ENCODE assay signal across 20 cellular contexts in genomic region chr3:16063603-16064002, GRCh38.
A peak's percentile ranks its signal among the peaks of the same experiment; 100 is the strongest.
DNase-seq lines count a peak whose midpoint lies in the region; ATAC-seq and TF ChIP-seq lines count a peak whose summit lies in the region.
"Had no signal": no experiment of that assay in that cellular context is flagged by ENCODE, and none has a peak within 500 bp of the region (broad histone marks: within the 10 kb centered on the region; RNA-seq: fewer than 3 reads in every experiment).

No MANE protein-coding gene starts in this region.

- H2AK9ac ChIP-seq in IMR-90 (replicated peaks; ENCODE audit: low read depth, low read length, poor library complexity) = peak overlapping the region; percentile 57

- DNase-seq in IMR-90 = no peak
- DNase-seq in cerebellar cortex (ENCODE audit: low spot score) = peak; percentile 16
- peak in 45 of 51 donors; percentile 18 to 93 (median 70) for DNase-seq in hypothalamus (lab: John Stamatoyannopoulos, UW)
- DNase-seq in stomach = no peak
- DNase-seq in thyroid gland = no peak
- DNase-seq in COR-L47 (lab: John Stamatoyannopoulos, UW) = no peak
- DNase-seq in chondrocyte (ENCODE audit: low spot score) = no peak
- DNase-seq: activated CD4-positive, alpha-beta memory T cell treated with anti-CD3 and anti-CD28 coated beads for 36 hours; activated naive CD4-positive, alpha-beta T cell treated with anti-CD3 and anti-CD28 coated beads for 36 hours; activated T-cell treated with anti-CD3 and anti-CD28 coated beads, Interleukin-2, amount 50 U/mL, for 1 hour; CD8-positive, alpha-beta T cell; islet precursor cell; NCI-H187; NCI-H345 had no signal

- no peak overlapping the region; the same call in 1 of the 2 replicates for H3K56ac ChIP-seq in IMR-90 (ENCODE audit: extremely low read depth, insufficient read depth, low read length)

- no peak overlapping the region for H3K4me3 Mint-ChIP-seq in chondrocyte (ENCODE audit: unreplicated experiment)
- H3K4me3 Mint-ChIP-seq: activated CD4-positive, alpha-beta memory T cell treated with anti-CD3 and anti-CD28 coated beads for 36 hours; activated naive CD4-positive, alpha-beta T cell treated with anti-CD3 and anti-CD28 coated beads for 36 hours; CD8-positive, alpha-beta T cell; dendritic cell treated with granulocyte-macrophage colony-stimulating factor and Interleukin-4, amounts not matched to agents 40 ng/mL and 50 ng/mL, for 4 days; memory B cell; nephron; type B pancreatic cell had no signal

- no peaks in the 10 kb centered on the region for H3K36me3 Mint-ChIP-seq in chondrocyte (ENCODE audit: low read depth)
- H3K36me3 Mint-ChIP-seq: activated CD4-positive, alpha-beta memory T cell treated with anti-CD3 and anti-CD28 coated beads for 36 hours; CD8-positive, alpha-beta T cell; memory B cell; type B pancreatic cell had no signal

- TF ChIP-seq CTCF in IMR-90 (conservative IDR thresholded peaks at IDR 0.05; ENCODE audit: low read depth, low read length) = no peak
- TF ChIP-seq CTCF in stomach (IDR thresholded peaks at IDR 0.05) = no peak
- no peak for TF ChIP-seq CTCF in thyroid gland (IDR thresholded peaks at IDR 0.05)
- TF ChIP-seq CTCF in chondrocyte (IDR thresholded peaks at IDR 0.05) = no peak

- H4K20me1 ChIP-seq in IMR-90 (ENCODE audit: insufficient read depth, low read length) = no peaks in the 10 kb centered on the region

- H3K4me1 ChIP-seq in IMR-90 (ENCODE audit: control insufficient read depth, insufficient read depth, low read length) (peaks cover 41% of the 10 kb centered on the region), stomach (peaks cover 0 to 22% (median 9%) of the 10 kb centered on the region in 4 donors), thyroid gland (peaks cover under 1 to 27% of the 10 kb centered on the region in 2 donors)

- H2BK20ac ChIP-seq in IMR-90 (ENCODE audit: low read depth, low read length) = peak overlapping the region; percentile 93

- POLR2A ChIA-PET in IMR-90 (lab: Charles Lee; ENCODE audit: unreplicated experiment) = no interaction called here

- ATAC-seq in IMR-90 (ENCODE audit: low read depth) (no peak), HG02642 (IDR thresholded peaks at IDR 0.05; ENCODE audit: poor library complexity, unreplicated experiment) (no peak)
- ATAC-seq: CD8-positive, alpha-beta T cell; HepG2 had no signal

- H3K9me3 Mint-ChIP-seq in chondrocyte (ENCODE audit: low read depth) = no peaks in the 10 kb centered on the region
- H3K9me3 Mint-ChIP-seq: activated CD4-positive, alpha-beta memory T cell treated with anti-CD3 and anti-CD28 coated beads for 36 hours; activated naive CD4-positive, alpha-beta T cell treated with anti-CD3 and anti-CD28 coated beads for 36 hours; CD8-positive, alpha-beta T cell; dendritic cell treated with granulocyte-macrophage colony-stimulating factor and Interleukin-4, amounts not matched to agents 40 ng/mL and 50 ng/mL, for 4 days; memory B cell; nephron; type B pancreatic cell had no signal

- H3K27me3 Mint-ChIP-seq in chondrocyte (ENCODE audit: low read depth) = no peaks in the 10 kb centered on the region
- H3K27me3 Mint-ChIP-seq: dendritic cell treated with granulocyte-macrophage colony-stimulating factor and Interleukin-4, amounts not matched to agents 40 ng/mL and 50 ng/mL, for 4 days had no signal

- no peak overlapping the region for H3K4me2 ChIP-seq in IMR-90 (ENCODE audit: low read depth, low read length)

- no peak overlapping the region for H3K9ac ChIP-seq in IMR-90 (ENCODE audit: low read depth, low read length)

- H3K79me1 ChIP-seq in IMR-90 (ENCODE audit: low read depth in 1 of 2, low read length in 2 of 2) = peaks cover 5 to 36% of the 10 kb centered on the region in 2 experiments; a peak in 3 of 4 replicates

- intact Hi-C loops in IMR-90 (cut with micrococcal nuclease) (no loop called here), stomach (cut with DNase I; ENCODE audit: low total_unique reads) (no loop called here), thyroid gland (cut with DNase I) (no loop called here)

- no peak overlapping the region for H2AFZ ChIP-seq in IMR-90 (replicated peaks; ENCODE audit: low read length, poor library complexity)

- dilution Hi-C loops in IMR-90 (cut with HindIII; ENCODE audit: low sequenced_read_pairs, unreplicated experiment) = no loop called here

- H2BK5ac ChIP-seq in IMR-90 (ENCODE audit: low read depth, low read length, poor library complexity, severe bottlenecking) = peak overlapping the region; percentile 76

- in situ Hi-C loops in IMR-90 (cut with MboI; ENCODE audit: low sequenced_read_pairs) = loop anchor here (5.0 to 25.0 kb wide), 2 partner anchors 109 to 426 kb away; partner anchors contain the start of gene GALNT15

- peak overlapping the region; percentile 73 for H3K27ac ChIP-seq in IMR-90 (ENCODE audit: insufficient read depth, low read length)
- H3K27ac ChIP-seq in stomach = peak overlapping the region in 4 of 5 donors; percentile 41 to 60 (median 53)
- H3K27ac ChIP-seq in thyroid gland = peak overlapping the region in 1 of 3 donors; percentile 59

- TF ChIP-seq POLR2A in IMR-90 (IDR thresholded peaks at IDR 0.05; ENCODE audit: low read depth, low read length) = no peak
- no peak for TF ChIP-seq POLR2A in stomach (IDR thresholded peaks at IDR 0.05)
- TF ChIP-seq POLR2A in thyroid gland (IDR thresholded peaks at IDR 0.05) = no peak

- no TSS peak for BruUV-seq in IMR-90 (replicated peaks; lab: Mats Ljungman, UMichigan)

- peak overlapping the region; percentile 47 to 71; a peak in 3 of 4 replicates for H4K8ac ChIP-seq in IMR-90 (ENCODE audit: low read depth in 2 of 2, low read length in 2 of 2)

- peak overlapping the region; percentile 86 for H2BK15ac ChIP-seq in IMR-90 (ENCODE audit: low read depth, low read length)

- peak overlapping the region; percentile 83 for H3K14ac ChIP-seq in IMR-90 (replicated peaks; ENCODE audit: low read depth, low read length)

- H3K9me1 ChIP-seq in IMR-90 (ENCODE audit: insufficient read depth, low read length) = peaks cover 37% of the 10 kb centered on the region

- no CpG with 5 or more reads among the region's 2 CpGs for WGBS in IMR-90 (ENCODE audit: extremely low coverage in 2 of 2, insufficient read length in 1 of 2), 2 experiments
- 79 to 87% (median 81%) methylated on average over 2 of the region's 2 CpGs for WGBS in stomach, 5 donors
- 81 to 82% methylated on average over 2 of the region's 2 CpGs for WGBS in thyroid gland, 2 donors

- no peak overlapping the region for H3K27ac Mint-ChIP-seq in chondrocyte (ENCODE audit: unreplicated experiment)
- H3K27ac Mint-ChIP-seq: activated CD4-positive, alpha-beta memory T cell treated with anti-CD3 and anti-CD28 coated beads for 36 hours; activated naive CD4-positive, alpha-beta T cell treated with anti-CD3 and anti-CD28 coated beads for 36 hours; CD8-positive, alpha-beta T cell; dendritic cell treated with granulocyte-macrophage colony-stimulating factor and Interleukin-4, amounts not matched to agents 40 ng/mL and 50 ng/mL, for 4 days; memory B cell; type B pancreatic cell had no signal

- no peak for TF ChIP-seq RAD21 in IMR-90 (IDR thresholded peaks at IDR 0.05; ENCODE audit: low read length)

- peak overlapping the region; percentile 98 for H3K4ac ChIP-seq in IMR-90 (ENCODE audit: low read depth, low read length)

- H4K91ac ChIP-seq in IMR-90 (ENCODE audit: insufficient read depth, low read depth, low read length) = peak overlapping the region; percentile 96

- peaks cover 67% of the 10 kb centered on the region for H3K4me1 Mint-ChIP-seq in chondrocyte (ENCODE audit: low read depth)
- H3K4me1 Mint-ChIP-seq: memory B cell had no signal

- peak overlapping the region; percentile 36 for H3K23ac ChIP-seq in IMR-90 (ENCODE audit: low read depth, low read length)

- TF ChIP-seq EP300 in stomach (IDR thresholded peaks at IDR 0.05) = no peak

- peak overlapping the region; percentile 58 for H4K5ac ChIP-seq in IMR-90 (ENCODE audit: low read depth, low read length)

- H2AK5ac ChIP-seq in IMR-90 (ENCODE audit: low read depth, low read length) = peak overlapping the region; percentile 98

- CTCF ChIA-PET in IMR-90 (lab: Yijun Ruan, JAX) = no interaction called here

- peak overlapping the region; percentile 95 for H2BK120ac ChIP-seq in IMR-90 (ENCODE audit: low read depth, low read length)

- H3K4me3 ChIP-seq in IMR-90 (ENCODE audit: insufficient read depth, low read depth, low read length) (no peak overlapping the region), stomach (no peak overlapping the region), thyroid gland (replicated peaks in 1 of 3) (no peak overlapping the region)

- H3K9me3 ChIP-seq in IMR-90 (ENCODE audit: control insufficient read depth, insufficient read depth, low read length) (no peaks in the 10 kb centered on the region), stomach (no peaks in the 10 kb centered on the region), thyroid gland (no peaks in the 10 kb centered on the region)

- H3K36me3 ChIP-seq in IMR-90 (ENCODE audit: control insufficient read depth, insufficient read depth, low read length) (no peaks in the 10 kb centered on the region), stomach (no peaks in the 10 kb centered on the region), thyroid gland (no peaks in the 10 kb centered on the region)

- peak overlapping the region; percentile 93 for H3K18ac ChIP-seq in IMR-90 (ENCODE audit: low read depth, low read length)

- H3K27me3 ChIP-seq in IMR-90 (ENCODE audit: control insufficient read depth, insufficient read depth, low read length) = no peaks in the 10 kb centered on the region
- no peaks in the 10 kb centered on the region for H3K27me3 ChIP-seq in stomach
- no peaks in the 10 kb centered on the region for H3K27me3 ChIP-seq in thyroid gland

TF ChIP-seq in IMR-90, 13 proteins besides CTCF, POLR2A, EP300 and RAD21 (continues in another document):
- TF ChIP-seq FOS (IDR thresholded peaks at IDR 0.05; ENCODE audit: low read depth, low read length) (no peak), RFX5 (IDR thresholded peaks at IDR 0.05; ENCODE audit: low read depth, low read length) (no peak), NFE2L2 (IDR thresholded peaks at IDR 0.05; ENCODE audit: low read depth, low read length) (no peak), MAFK (IDR thresholded peaks at IDR 0.05; ENCODE audit: low read depth, low read length) (no peak), CHD1 (IDR thresholded peaks at IDR 0.05; ENCODE audit: low read depth, low read length) (no peak), SMC3 (IDR thresholded peaks at IDR 0.05; ENCODE audit: low read depth, low read length) (no peak), BHLHE40 (IDR thresholded peaks at IDR 0.05; ENCODE audit: low read depth, low read length) (no peak), MAZ (IDR thresholded peaks at IDR 0.05; ENCODE audit: borderline replicate concordance, low read depth, low read length) (no peak), CEBPB (IDR thresholded peaks at IDR 0.05; ENCODE audit: low read depth, low read length) (no peak)
- TF ChIP-seq, protein P1, sequence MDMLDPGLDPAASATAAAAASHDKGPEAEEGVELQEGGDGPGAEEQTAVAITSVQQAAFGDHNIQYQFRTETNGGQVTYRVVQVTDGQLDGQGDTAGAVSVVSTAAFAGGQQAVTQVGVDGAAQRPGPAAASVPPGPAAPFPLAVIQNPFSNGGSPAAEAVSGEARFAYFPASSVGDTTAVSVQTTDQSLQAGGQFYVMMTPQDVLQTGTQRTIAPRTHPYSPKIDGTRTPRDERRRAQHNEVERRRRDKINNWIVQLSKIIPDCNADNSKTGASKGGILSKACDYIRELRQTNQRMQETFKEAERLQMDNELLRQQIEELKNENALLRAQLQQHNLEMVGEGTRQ (IDR thresholded peaks at IDR 0.05; ENCODE audit: low read depth, low read length) = no peak

Comparison
In these comparisons a context has a peak if more than half of its experiments do, and no peak if none do; other contexts are left out.
1. DNase-seq: peak in cerebellar cortex (single experiment) and hypothalamus (45 of 51); none in IMR-90 (single experiment), stomach (single experiment), thyroid gland (0 of 2), COR-L47 (single experiment) and chondrocyte (single experiment).